Comparison of ENCODE assay signal across 9 cellular contexts in genomic region chr19:20247016-20247683, GRCh38.
DNase-seq lines count a peak whose midpoint lies in the region; ATAC-seq and TF ChIP-seq lines count a peak whose summit lies in the region.
"Had no signal": no experiment of that assay in that cellular context is flagged by ENCODE, and none has a peak within 500 bp of the region (broad histone marks: within the 10 kb centered on the region; RNA-seq: fewer than 3 reads in every experiment).

No MANE protein-coding gene starts in this region.

- peak; percentile 41 for TF ChIP-seq CTCF in fibroblast of villous mesenchyme (IDR thresholded peaks at IDR 0.05; ENCODE audit: insufficient read depth, low read depth, low read length)

- DNase-seq in NCI-H146 (lab: John Stamatoyannopoulos, UW) (peak; percentile 29), NCI-H146 treated with DMSO at 0.1 percent for 48 hours (lab: John Stamatoyannopoulos, UW; ENCODE audit: unreplicated experiment) (no peak), T-helper 9 cell (peak; percentile 17), fibroblast of villous mesenchyme (ENCODE audit: low read depth) (peak; percentile 23), putamen (ENCODE audit: low spot score) (peak; percentile 60), NCI-H2171 treated with DMSO at 0.1 percent for 48 hours (lab: John Stamatoyannopoulos, UW) (no peak), SIG-M5 (lab: John Stamatoyannopoulos, UW) (no peak)

- H3K4me3 ChIP-seq in fibroblast of villous mesenchyme (ENCODE audit: low read depth, low read length) = no peak overlapping the region
- H3K4me3 ChIP-seq: BLaER1 had no signal

- no peak for ATAC-seq in GM19023 (IDR thresholded peaks at IDR 0.05; ENCODE audit: unreplicated experiment)

Comparison
In these comparisons a context has a peak if more than half of its experiments do, and no peak if none do; other contexts are left out.
1. DNase-seq: peak in NCI-H146 (single experiment), T-helper 9 cell (single experiment), fibroblast of villous mesenchyme (single experiment) and putamen (single experiment); none in NCI-H146 treated with DMSO at 0.1 percent for 48 hours (single experiment), NCI-H2171 treated with DMSO at 0.1 percent for 48 hours (single experiment) and SIG-M5 (single experiment).